8 cellular contexts compared by ENCODE assay signal in genomic region chr1:214603819-214604252, GRCh38. TPM values are rescaled to one million over a fixed set of nuclear protein-coding genes. Genes with fewer than 3 reads are reported as not detected.
A peak's percentile ranks its signal among the peaks of the same experiment; 100 is the strongest.
DNase-seq lines count a peak whose midpoint lies in the region; ATAC-seq, FAIRE-seq and TF ChIP-seq lines count a peak whose summit lies in the region.

No MANE protein-coding gene starts in this region.

- FAIRE-seq in keratinocyte (lab: Jason Lieb, UNC): no peak

- no peaks in the 10 kb centered on the region for H4K20me1 ChIP-seq in keratinocyte (ENCODE audit: control insufficient read depth, extremely low read depth, insufficient read depth, low read length)

- H3K9ac ChIP-seq in HUES6 (ENCODE audit: low read length) (peak overlapping the region; percentile 99), keratinocyte (ENCODE audit: control insufficient read depth, extremely low read depth, insufficient read depth, low read length) (peak overlapping the region; percentile 87)

- H3K4me1 ChIP-seq in CD8-positive, alpha-beta memory T cell (ENCODE audit: insufficient read depth, low read length): peaks cover 11% of the 10 kb centered on the region
- peaks cover 3% of the 10 kb centered on the region; the same call in 1 of the 2 replicates for H3K4me1 ChIP-seq in HUES6 (ENCODE audit: control insufficient read depth, insufficient read depth, low read length)
- peaks cover 17% of the 10 kb centered on the region for H3K4me1 ChIP-seq in keratinocyte (ENCODE audit: control insufficient read depth, extremely low read depth, insufficient read depth, low read length)
- peaks cover 0 to 14% (median 6%) of the 10 kb centered on the region in 4 donors for H3K4me1 ChIP-seq in tibial artery

- H3K27ac Mint-ChIP-seq in CD8-positive, alpha-beta memory T cell: peak overlapping the region in 7 of 8 donors; percentile 58 to 85 (median 70)
- peak overlapping the region; percentile 96 for H3K27ac Mint-ChIP-seq in activated CD8-positive, alpha-beta T cell treated with anti-CD3 and anti-CD28 coated beads, Interleukin-2, amount 10 ng/mL, durations not matched to agents 7 days and 5 days

- H3K4me2 ChIP-seq in keratinocyte (ENCODE audit: control insufficient read depth, extremely low read depth, insufficient read depth, low read depth, low read length): peak overlapping the region; percentile 96

- H3K27ac ChIP-seq in CD8-positive, alpha-beta memory T cell (ENCODE audit: low read depth, low read length): peak overlapping the region; percentile 75
- peak overlapping the region; percentile 82 for H3K27ac ChIP-seq in HUES6 (ENCODE audit: low read depth, low read length)
- H3K27ac ChIP-seq in keratinocyte (ENCODE audit: control insufficient read depth, insufficient read depth, low read length): peak overlapping the region; percentile 78
- H3K27ac ChIP-seq in tibial artery: no peak overlapping the region

- H3K4me3 ChIP-seq in CD8-positive, alpha-beta memory T cell (ENCODE audit: low read length): peak overlapping the region; percentile 71
- peak overlapping the region; percentile 99 for H3K4me3 ChIP-seq in HUES6 (ENCODE audit: low read depth, low read length)
- H3K4me3 ChIP-seq in keratinocyte (ENCODE audit: control insufficient read depth in 2 of 3, extremely low read depth in 1 of 3, insufficient read depth in 2 of 3, low read depth in 1 of 3, low read length in 3 of 3): peak overlapping the region; percentile 76 to 97 (median 89)
- H3K4me3 ChIP-seq in tibial artery: peak overlapping the region; percentile 55 to 84

- H3K4me3 Mint-ChIP-seq in CD8-positive, alpha-beta memory T cell: peak overlapping the region; percentile 81 to 97 (median 88)
- peak overlapping the region; percentile 92 for H3K4me3 Mint-ChIP-seq in activated CD8-positive, alpha-beta T cell treated with anti-CD3 and anti-CD28 coated beads, Interleukin-2, amount 10 ng/mL, durations not matched to agents 7 days and 5 days

- peaks cover 0 to 5% (median 0%) of the 10 kb centered on the region in 3 donors for H3K36me3 Mint-ChIP-seq in CD8-positive, alpha-beta memory T cell
- H3K36me3 Mint-ChIP-seq in activated CD8-positive, alpha-beta T cell treated with anti-CD3 and anti-CD28 coated beads, Interleukin-2, amount 10 ng/mL, durations not matched to agents 7 days and 5 days (ENCODE audit: low read depth): peaks cover 29% of the 10 kb centered on the region

- peaks cover 42% of the 10 kb centered on the region for H3K79me2 ChIP-seq in keratinocyte (ENCODE audit: control insufficient read depth, insufficient read depth, low read length)

- H3K36me3 ChIP-seq in CD8-positive, alpha-beta memory T cell (ENCODE audit: insufficient read depth, low read length): no peaks in the 10 kb centered on the region
- H3K36me3 ChIP-seq in HUES6 (ENCODE audit: control insufficient read depth, insufficient read depth, low read length) (peaks cover 14% of the 10 kb centered on the region), keratinocyte (ENCODE audit: control insufficient read depth in 2 of 2, extremely low read depth in 1 of 2, insufficient read depth in 2 of 2, low read length in 2 of 2) (no peaks in the 10 kb centered on the region), tibial artery (no peaks in the 10 kb centered on the region)

- dilution Hi-C loops in keratinocyte (cut with MboI; ENCODE audit: extremely low pct_ligation_motif_present, low sequenced_read_pairs): no loop called here

- intact Hi-C loops in tibial artery (cut with DNase I; ENCODE audit: low total_unique reads): loop anchor here (10.0 kb wide), 1 partner anchor 349 kb away; no protein-coding TSS in a partner anchor

- peaks cover 0 to 2% of the 10 kb centered on the region in 2 donors for H3K27me3 Mint-ChIP-seq in CD8-positive, alpha-beta memory T cell
- H3K27me3 Mint-ChIP-seq in activated CD8-positive, alpha-beta T cell treated with anti-CD3 and anti-CD28 coated beads, Interleukin-2, amount 10 ng/mL, durations not matched to agents 7 days and 5 days (ENCODE audit: low read depth): no peaks in the 10 kb centered on the region

- no peaks in the 10 kb centered on the region for H3K9me3 Mint-ChIP-seq in CD8-positive, alpha-beta memory T cell
- H3K9me3 Mint-ChIP-seq in activated CD8-positive, alpha-beta T cell treated with anti-CD3 and anti-CD28 coated beads, Interleukin-2, amount 10 ng/mL, durations not matched to agents 7 days and 5 days (ENCODE audit: insufficient read depth): no peaks in the 10 kb centered on the region

- no peak for ATAC-seq in activated CD8-positive, alpha-beta T cell treated with anti-CD3 and anti-CD28 coated beads, Interleukin-2, amount 10 ng/mL, durations not matched to agents 7 days and 5 days
- no peak for ATAC-seq in HG02840 (IDR thresholded peaks at IDR 0.05; ENCODE audit: low FRiP score, unreplicated experiment)

- TF ChIP-seq CTCF in keratinocyte (optimal IDR thresholded peaks at IDR 0.05 in 1 of 3, IDR thresholded peaks at IDR 0.05 in 1 of 3, conservative IDR thresholded peaks at IDR 0.05 in 1 of 3; ENCODE audit: extremely low read depth in 1 of 3, insufficient read depth in 2 of 3, low read length in 3 of 3) (no peak), tibial artery (IDR thresholded peaks at IDR 0.05) (no peak)

- peak overlapping the region; percentile 90 for H2AFZ ChIP-seq in keratinocyte (ENCODE audit: control insufficient read depth, low read length)

- no peaks in the 10 kb centered on the region for H3K27me3 ChIP-seq in CD8-positive, alpha-beta memory T cell (ENCODE audit: insufficient read depth, low read length, poor library complexity, severe bottlenecking)
- H3K27me3 ChIP-seq in HUES6 (ENCODE audit: control insufficient read depth, insufficient read depth, low read length): no peaks in the 10 kb centered on the region
- no peaks in the 10 kb centered on the region for H3K27me3 ChIP-seq in keratinocyte (ENCODE audit: control insufficient read depth, extremely low read depth, insufficient read depth, low read length)
- H3K27me3 ChIP-seq in tibial artery: no peaks in the 10 kb centered on the region

- POLR2A ChIA-PET in CD8-positive, alpha-beta memory T cell (lab: Charles Lee): no interaction called here
- POLR2A ChIA-PET in activated CD8-positive, alpha-beta T cell treated with anti-CD3 and anti-CD28 coated beads, Interleukin-2, amount 10 ng/mL, durations not matched to agents 7 days and 5 days (lab: Charles Lee): interaction anchor here (0.6 to 2.5 kb wide), 4 partner anchors 10 to 946 kb away, joined by 3 to 11 read pairs (median 4); no protein-coding TSS in a partner anchor

- no peaks in the 10 kb centered on the region for H3K9me3 ChIP-seq in CD8-positive, alpha-beta memory T cell (ENCODE audit: low read length)
- H3K9me3 ChIP-seq in HUES6 (ENCODE audit: control insufficient read depth, insufficient read depth, low read depth, low read length): no peaks in the 10 kb centered on the region
- H3K9me3 ChIP-seq in keratinocyte (ENCODE audit: control insufficient read depth, low read depth, low read length): no peaks in the 10 kb centered on the region
- H3K9me3 ChIP-seq in tibial artery: no peaks in the 10 kb centered on the region

- CTCF ChIA-PET in CD8-positive, alpha-beta memory T cell (lab: Charles Lee): interaction anchor here (1.3 to 1.4 kb wide), 3 partner anchors 272 to 342 kb away, joined by 3 to 4 read pairs (median 4); no protein-coding TSS in a partner anchor
- CTCF ChIA-PET in activated CD8-positive, alpha-beta T cell treated with anti-CD3 and anti-CD28 coated beads, Interleukin-2, amount 10 ng/mL, durations not matched to agents 7 days and 5 days (lab: Charles Lee): interaction anchor here (1.7 to 2.6 kb wide), 6 partner anchors 13 to 342 kb away, joined by 4 to 13 read pairs (median 9); no protein-coding TSS in a partner anchor

- peaks cover 21 to 28% (median 22%) of the 10 kb centered on the region in 3 donors for H3K4me1 Mint-ChIP-seq in CD8-positive, alpha-beta memory T cell
- H3K4me1 Mint-ChIP-seq in activated CD8-positive, alpha-beta T cell treated with anti-CD3 and anti-CD28 coated beads, Interleukin-2, amount 10 ng/mL, durations not matched to agents 7 days and 5 days (ENCODE audit: low read depth): peaks cover 25% of the 10 kb centered on the region

- H3K9me1 ChIP-seq in keratinocyte (ENCODE audit: control insufficient read depth, extremely low read depth, insufficient read depth, low read length): no peaks in the 10 kb centered on the region

- DNase-seq in CD8-positive, alpha-beta memory T cell: peak in 1 of 5 donors; percentile 8
- DNase-seq in activated CD8-positive, alpha-beta T cell treated with anti-CD3 and anti-CD28 coated beads, Interleukin-2, amount 10 ng/mL, durations not matched to agents 7 days and 5 days: no peak
- DNase-seq in keratinocyte (ENCODE audit: low read depth, low spot score) (no peak), tibial artery (no peak), GM19238 (ENCODE audit: insufficient read length, low spot score) (no peak)
- DNase-seq in stimulated activated CD4-positive, alpha-beta T cell treated with anti-CD3 and anti-CD28 coated beads, Interleukin-4, amount 100 ng/mL, for 4 hours: no peak

RNA-seq across cellular contexts. Expression of gene CENPF, which starts 0.8 kb away (rescaled TPM):
- total RNA-seq in CD8-positive, alpha-beta memory T cell: 10 to 100 TPM; 44.2 to 45.5 TPM
- polyA plus RNA-seq in CD8-positive, alpha-beta memory T cell: 0.77 TPM
- 100 to 1,000 TPM; 176 to 180 TPM for total RNA-seq in activated CD8-positive, alpha-beta T cell treated with anti-CD3 and anti-CD28 coated beads, Interleukin-2, amount 10 ng/mL, durations not matched to agents 7 days and 5 days
- polyA plus RNA-seq in keratinocyte: 1.4 to 14.4 TPM (median 13.7 TPM) in 3 replicates
- 1.6 TPM for polyA plus RNA-seq in keratinocyte (2011; ENCODE audit: low read depth)
- polyA plus RNA-seq in keratinocyte (2011; cell fraction: cytosol; rRNA removed): 2.3 and 3.1 TPM in 2 replicates
- 6.1 and 8.8 TPM in 2 replicates for polyA plus RNA-seq in keratinocyte (2011; cell fraction: nucleus; rRNA removed)
- polyA plus RNA-seq in keratinocyte (2012; ENCODE audit: low replicate concordance): 0.62 and 18.4 TPM in 2 replicates
- 0.99 to 10.7 TPM (median 1.1 TPM) in 3 replicates for polyA minus RNA-seq in keratinocyte
- polyA minus RNA-seq in keratinocyte (2011; cell fraction: cytosol; rRNA and poly(A)+ RNA removed): 1.7 TPM
- polyA minus RNA-seq in keratinocyte (2011; cell fraction: nucleus; rRNA and poly(A)+ RNA removed): 2.4 and 5.7 TPM in 2 replicates

RNA-seq across cellular contexts. Expression of gene PTPN14, which starts 52.4 kb away (rescaled TPM):
- total RNA-seq in CD8-positive, alpha-beta memory T cell: under 1 TPM; 0.79 to 0.91 TPM
- polyA plus RNA-seq in CD8-positive, alpha-beta memory T cell: 0.70 TPM
- under 1 TPM; 0.13 to 0.21 TPM for total RNA-seq in activated CD8-positive, alpha-beta T cell treated with anti-CD3 and anti-CD28 coated beads, Interleukin-2, amount 10 ng/mL, durations not matched to agents 7 days and 5 days
- 28.0 to 59.9 TPM (median 29.9 TPM) in 3 replicates for polyA plus RNA-seq in keratinocyte
- polyA plus RNA-seq in keratinocyte (2011; ENCODE audit: low read depth): 16.1 TPM
- polyA plus RNA-seq in keratinocyte (2011; cell fraction: cytosol; rRNA removed): 22.9 and 31.8 TPM in 2 replicates
- polyA plus RNA-seq in keratinocyte (2011; cell fraction: nucleus; rRNA removed): 67.8 and 76.2 TPM in 2 replicates
- polyA plus RNA-seq in keratinocyte (2012; ENCODE audit: low replicate concordance): 23.6 and 44.7 TPM in 2 replicates
- 115 to 156 TPM (median 131 TPM) in 3 replicates for polyA minus RNA-seq in keratinocyte
- polyA minus RNA-seq in keratinocyte (2011; cell fraction: cytosol; rRNA and poly(A)+ RNA removed): 92.3 TPM
- 167 and 251 TPM in 2 replicates for polyA minus RNA-seq in keratinocyte (2011; cell fraction: nucleus; rRNA and poly(A)+ RNA removed)

Comparison
In these comparisons a context has a peak if more than half of its experiments do, and no peak if none do; other contexts are left out.
1. H3K27ac ChIP-seq: peak in CD8-positive, alpha-beta memory T cell (single experiment), HUES6 (single experiment) and keratinocyte (single experiment); none in tibial artery (0 of 2).
2. Peak in every context shown above with its lines, with median percentiles within 50 percentile points of each other: H3K4me3 ChIP-seq.